ENCODE assay signal across 8 cellular contexts in genomic region chrX:45807572-45808425, GRCh38.
A peak's percentile ranks its signal among the peaks of the same experiment; 100 is the strongest.
DNase-seq lines count a peak whose midpoint lies in the region; ATAC-seq and TF ChIP-seq lines count a peak whose summit lies in the region.

No MANE protein-coding gene starts in this region.

- peak overlapping the region; percentile 55 to 96 (median 92) for H3K27ac Mint-ChIP-seq in CD8-positive, alpha-beta memory T cell
- H3K27ac Mint-ChIP-seq in natural killer cell, result peak overlapping the region; percentile 69 to 83
- no peak overlapping the region for H3K27ac Mint-ChIP-seq in stimulated activated memory B cell treated with anti-CD40 and anti-IgM and Interleukin-4, amounts not matched to agents 10 μg/mL and 1 μg/mL and 100 μg/mL, for 72 hours

- ATAC-seq in natural killer cell, result peak; percentile 55 to 65 (median 56)
- ATAC-seq in HG02885 (IDR thresholded peaks at IDR 0.05; ENCODE audit: poor library complexity, unreplicated experiment), result no peak
- ATAC-seq in stimulated activated memory B cell treated with anti-CD40 and anti-IgM and Interleukin-4, amounts not matched to agents 10 μg/mL and 1 μg/mL and 100 μg/mL, for 72 hours, result no peak
- ATAC-seq in GM21381 (IDR thresholded peaks at IDR 0.05; ENCODE audit: unreplicated experiment), result no peak

- H3K27me3 ChIP-seq in CD8-positive, alpha-beta memory T cell (ENCODE audit: insufficient read depth, low read length, poor library complexity, severe bottlenecking), result no peaks in the 10 kb centered on the region
- H3K27me3 ChIP-seq in WERI-Rb-1 (ENCODE audit: insufficient read depth, low read depth, severe bottlenecking), result peaks cover 3% of the 10 kb centered on the region

- no peaks in the 10 kb centered on the region for H3K9me3 Mint-ChIP-seq in CD8-positive, alpha-beta memory T cell
- no peaks in the 10 kb centered on the region for H3K9me3 Mint-ChIP-seq in natural killer cell
- H3K9me3 Mint-ChIP-seq in stimulated activated memory B cell treated with anti-CD40 and anti-IgM and Interleukin-4, amounts not matched to agents 10 μg/mL and 1 μg/mL and 100 μg/mL, for 72 hours, result no peaks in the 10 kb centered on the region

- H3K36me3 Mint-ChIP-seq in CD8-positive, alpha-beta memory T cell, result no peaks in the 10 kb centered on the region
- H3K36me3 Mint-ChIP-seq in natural killer cell, result no peaks in the 10 kb centered on the region
- H3K36me3 Mint-ChIP-seq in stimulated activated memory B cell treated with anti-CD40 and anti-IgM and Interleukin-4, amounts not matched to agents 10 μg/mL and 1 μg/mL and 100 μg/mL, for 72 hours, result no peaks in the 10 kb centered on the region

- CTCF ChIA-PET in CD8-positive, alpha-beta memory T cell (lab: Charles Lee), result interaction anchor here (1.2 to 1.9 kb wide), 2 partner anchors 37 to 42 kb away, joined by 3 to 10 read pairs; no protein-coding TSS in a partner anchor

- no peak for TF ChIP-seq CTCF in natural killer cell (IDR thresholded peaks at IDR 0.05)
- no peak for TF ChIP-seq CTCF in WERI-Rb-1 (IDR thresholded peaks at IDR 0.05; ENCODE audit: low read depth, low read length)

- peaks cover 15% of the 10 kb centered on the region for H3K4me1 ChIP-seq in CD8-positive, alpha-beta memory T cell (ENCODE audit: insufficient read depth, low read length)

- DNase-seq in CD8-positive, alpha-beta memory T cell, result peak in 2 of 5 donors; percentile 27 to 32
- DNase-seq in NCI-H226 (peak; percentile 63), natural killer cell (no peak), WERI-Rb-1 (no peak)
- DNase-seq in central memory CD4-positive, alpha-beta T cell, result peak; percentile 35

- intact Hi-C loops in natural killer cell (cut with micrococcal nuclease), result loop anchor here (10.0 kb wide), 1 partner anchor 53 kb away; no protein-coding TSS in a partner anchor

- POLR2A ChIA-PET in CD8-positive, alpha-beta memory T cell (lab: Charles Lee), result interaction anchor here (1.2 kb wide), 1 partner anchor 42 kb away, joined by 3 read pairs; no protein-coding TSS in a partner anchor

- peaks cover 24 to 72% (median 56%) of the 10 kb centered on the region in 3 donors for H3K4me1 Mint-ChIP-seq in CD8-positive, alpha-beta memory T cell
- peaks cover 15 to 21% of the 10 kb centered on the region in 2 donors for H3K4me1 Mint-ChIP-seq in natural killer cell
- H3K4me1 Mint-ChIP-seq in stimulated activated memory B cell treated with anti-CD40 and anti-IgM and Interleukin-4, amounts not matched to agents 10 μg/mL and 1 μg/mL and 100 μg/mL, for 72 hours, result peaks cover 15% of the 10 kb centered on the region

- H3K4me3 Mint-ChIP-seq in CD8-positive, alpha-beta memory T cell, result peak overlapping the region; percentile 76 to 85 (median 82)
- H3K4me3 Mint-ChIP-seq in natural killer cell, result peak overlapping the region; percentile 80
- H3K4me3 Mint-ChIP-seq in stimulated activated memory B cell treated with anti-CD40 and anti-IgM and Interleukin-4, amounts not matched to agents 10 μg/mL and 1 μg/mL and 100 μg/mL, for 72 hours, result no peak overlapping the region

- no peaks in the 10 kb centered on the region for H3K9me3 ChIP-seq in CD8-positive, alpha-beta memory T cell (ENCODE audit: low read length)
- H3K9me3 ChIP-seq in WERI-Rb-1 (ENCODE audit: severe bottlenecking), result no peaks in the 10 kb centered on the region

- H3K27me3 Mint-ChIP-seq in CD8-positive, alpha-beta memory T cell, result peaks cover 0 to 7% of the 10 kb centered on the region in 2 donors
- H3K27me3 Mint-ChIP-seq in natural killer cell (ENCODE audit: low read depth in 2 of 2), result peaks cover 0 to 16% of the 10 kb centered on the region in 2 donors
- H3K27me3 Mint-ChIP-seq in stimulated activated memory B cell treated with anti-CD40 and anti-IgM and Interleukin-4, amounts not matched to agents 10 μg/mL and 1 μg/mL and 100 μg/mL, for 72 hours, result no peaks in the 10 kb centered on the region

- H3K27ac ChIP-seq in CD8-positive, alpha-beta memory T cell (ENCODE audit: low read depth, low read length), result peak overlapping the region; percentile 59
- H3K27ac ChIP-seq in WERI-Rb-1, result no peak overlapping the region

- H3K4me3 ChIP-seq in CD8-positive, alpha-beta memory T cell (ENCODE audit: low read length), result peak overlapping the region; percentile 55
- no peak overlapping the region for H3K4me3 ChIP-seq in WERI-Rb-1 (ENCODE audit: low read depth, low read length)

- no peaks in the 10 kb centered on the region for H3K36me3 ChIP-seq in CD8-positive, alpha-beta memory T cell (ENCODE audit: insufficient read depth, low read length)
- H3K36me3 ChIP-seq in WERI-Rb-1, result no peaks in the 10 kb centered on the region

Comparison
In these comparisons a context has a peak if more than half of its experiments do, and no peak if none do; other contexts are left out.
1. DNase-seq: peak in NCI-H226 (single experiment) and central memory CD4-positive, alpha-beta T cell (single experiment); none in natural killer cell (single experiment) and WERI-Rb-1 (single experiment).
2. ATAC-seq: peak in natural killer cell (3 of 3); none in HG02885 (single experiment), stimulated activated memory B cell treated with anti-CD40 and anti-IgM and Interleukin-4, amounts not matched to agents 10 μg/mL and 1 μg/mL and 100 μg/mL, for 72 hours (single experiment) and GM21381 (single experiment).